ENCODE assay signal across 1 cellular context in the genomic region with DNA sequence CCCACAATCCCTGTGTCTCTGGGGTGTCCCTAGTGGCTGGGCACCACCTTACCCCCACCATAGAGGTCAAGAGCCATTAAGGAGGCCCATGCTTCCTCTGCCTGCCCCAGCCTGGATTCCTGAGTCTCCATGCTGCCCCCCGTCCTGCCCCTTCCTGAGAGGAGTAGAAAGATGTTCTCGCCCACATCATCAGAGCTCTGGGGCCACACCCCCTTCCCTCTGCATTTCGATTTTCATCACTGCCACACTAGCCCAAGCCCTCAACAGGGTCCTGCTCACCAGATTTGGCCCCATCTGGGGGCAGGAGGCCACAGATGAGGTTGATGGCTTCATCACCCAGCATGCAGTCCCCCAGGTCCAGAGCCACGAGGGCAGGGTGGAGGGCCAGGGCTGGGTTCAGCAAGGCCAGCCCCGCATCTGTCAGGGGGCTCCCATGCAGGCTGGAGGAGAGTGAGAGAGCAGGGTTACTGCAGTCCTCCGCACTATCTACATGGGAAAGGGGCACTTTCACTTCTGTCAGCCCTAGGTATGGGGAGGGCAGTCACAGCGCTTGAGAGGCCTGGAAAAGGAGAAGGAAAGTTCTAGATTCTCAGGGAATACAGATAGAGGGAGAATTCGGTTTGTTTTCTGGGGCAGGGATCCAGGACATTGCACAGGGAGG.
TF ChIP-seq lines count a peak whose summit lies in the region.

No MANE protein-coding gene starts in this region.

TF ChIP-seq in WTC11, 78 proteins besides CTCF, POLR2A, EP300 and RAD21 (continued from another document):
- TF ChIP-seq, protein P1, sequence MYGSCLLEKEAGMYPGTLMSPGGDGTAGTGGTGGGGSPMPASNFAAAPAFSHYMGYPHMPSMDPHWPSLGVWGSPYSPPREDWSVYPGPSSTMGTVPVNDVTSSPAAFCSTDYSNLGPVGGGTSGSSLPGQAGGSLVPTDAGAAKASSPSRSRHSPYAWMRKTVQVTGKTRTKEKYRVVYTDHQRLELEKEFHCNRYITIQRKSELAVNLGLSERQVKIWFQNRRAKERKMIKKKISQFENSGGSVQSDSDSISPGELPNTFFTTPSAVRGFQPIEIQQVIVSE (CRISPR knock-in tag; IDR thresholded peaks at IDR 0.05; ENCODE audit: borderline replicate concordance), result no peak
- TF ChIP-seq, protein P2, sequence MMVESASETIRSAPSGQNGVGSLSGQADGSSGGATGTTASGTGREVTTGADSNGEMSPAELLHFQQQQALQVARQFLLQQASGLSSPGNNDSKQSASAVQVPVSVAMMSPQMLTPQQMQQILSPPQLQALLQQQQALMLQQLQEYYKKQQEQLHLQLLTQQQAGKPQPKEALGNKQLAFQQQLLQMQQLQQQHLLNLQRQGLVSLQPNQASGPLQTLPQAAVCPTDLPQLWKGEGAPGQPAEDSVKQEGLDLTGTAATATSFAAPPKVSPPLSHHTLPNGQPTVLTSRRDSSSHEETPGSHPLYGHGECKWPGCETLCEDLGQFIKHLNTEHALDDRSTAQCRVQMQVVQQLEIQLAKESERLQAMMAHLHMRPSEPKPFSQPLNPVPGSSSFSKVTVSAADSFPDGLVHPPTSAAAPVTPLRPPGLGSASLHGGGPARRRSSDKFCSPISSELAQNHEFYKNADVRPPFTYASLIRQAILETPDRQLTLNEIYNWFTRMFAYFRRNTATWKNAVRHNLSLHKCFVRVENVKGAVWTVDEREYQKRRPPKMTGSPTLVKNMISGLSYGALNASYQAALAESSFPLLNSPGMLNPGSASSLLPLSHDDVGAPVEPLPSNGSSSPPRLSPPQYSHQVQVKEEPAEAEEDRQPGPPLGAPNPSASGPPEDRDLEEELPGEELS (CRISPR knock-in tag; IDR thresholded peaks at IDR 0.05), result no peak
- TF ChIP-seq ZNF263 (CRISPR knock-in tag; IDR thresholded peaks at IDR 0.05; ENCODE audit: low read depth), result no peak
